ENCODE assay signal across 9 cellular contexts in the genomic region with DNA sequence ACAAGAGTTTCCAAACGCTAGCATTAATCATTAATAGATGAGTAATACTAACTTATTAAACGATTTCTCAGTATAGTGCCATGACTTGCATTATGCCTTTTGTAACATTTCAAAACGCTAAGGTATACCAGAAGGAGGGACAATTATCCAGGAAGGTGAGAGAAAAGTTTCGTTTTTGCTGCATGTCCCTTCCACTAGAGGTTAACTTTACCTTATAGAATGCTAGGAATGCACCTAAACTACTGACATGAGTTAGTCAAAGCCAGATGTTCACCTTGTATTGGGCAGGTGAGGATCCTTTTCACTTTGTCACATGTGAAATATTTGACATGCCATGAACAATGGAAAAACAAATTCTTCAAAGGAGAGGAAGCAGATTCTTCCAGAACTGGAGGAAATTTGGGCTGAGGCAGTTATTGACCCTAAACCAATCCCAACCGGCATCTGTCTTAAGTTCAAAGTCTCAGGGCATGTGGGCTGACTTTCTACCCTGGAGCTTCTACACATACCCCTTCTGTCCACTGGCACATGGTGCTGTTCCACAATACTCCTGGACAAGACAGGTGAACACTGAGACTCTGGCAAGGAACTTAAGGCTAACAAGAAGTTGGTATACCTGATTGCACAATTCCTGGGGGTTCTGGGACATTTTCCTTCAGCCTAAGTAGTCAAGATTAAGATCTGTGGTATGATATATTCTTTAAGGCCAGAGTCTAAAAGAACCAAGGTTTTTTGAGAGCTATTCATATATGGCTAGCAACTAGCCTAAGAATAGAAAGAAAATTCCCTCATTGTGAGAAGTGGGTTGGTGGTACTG. TPM values are rescaled to one million over a fixed set of nuclear protein-coding genes. Genes with fewer than 3 reads are reported as not detected.
DNase-seq lines count a peak whose midpoint lies in the region; ATAC-seq and TF ChIP-seq lines count a peak whose summit lies in the region.
"Had no signal": no experiment of that assay in that cellular context is flagged by ENCODE, and none has a peak within 500 bp of the region (broad histone marks: within the 10 kb centered on the region; RNA-seq: fewer than 3 reads in every experiment).

No MANE protein-coding gene starts in this region.

- H4K20me1 ChIP-seq in GM23338 (replicated peaks; ENCODE audit: insufficient read depth) (peaks cover 43% of the 10 kb centered on the region), hepatocyte (ENCODE audit: insufficient read depth, poor library complexity, severe bottlenecking) (no peaks in the 10 kb centered on the region)

- peak overlapping the region; percentile 79 for H3K4me3 ChIP-seq in GM23338
- peak overlapping the region; percentile 98 for H3K4me3 ChIP-seq in hepatocyte
- H3K4me3 ChIP-seq in rectal smooth muscle tissue (ENCODE audit: low read length): peak overlapping the region; percentile 79

- peaks cover 86% of the 10 kb centered on the region for H3K79me2 ChIP-seq in GM23338 (replicated peaks; ENCODE audit: insufficient read depth)
- peaks cover 40% of the 10 kb centered on the region for H3K79me2 ChIP-seq in hepatocyte

- H3K36me3 Mint-ChIP-seq in GM23338 (ENCODE audit: low read depth): peaks cover 21% of the 10 kb centered on the region
- H3K36me3 Mint-ChIP-seq in activated T-helper 1 cell treated with anti-CD3 and anti-CD28 coated beads, Interleukin-12 subunit alpha, Interleukin-12 subunit beta, Interleukin-2, Interleukin-4 antibody, amounts not matched to agents 30 ng/mL and 10 ng/mL and 1 ng/mL, durations not matched to agents 14 hours and 24 hours and 36 hours (ENCODE audit: low read depth): peaks cover 2% of the 10 kb centered on the region

- no peak overlapping the region for H3K27ac ChIP-seq in GM23338 (ENCODE audit: low read depth)
- H3K27ac ChIP-seq in hepatocyte: peak overlapping the region; percentile 80
- H3K27ac ChIP-seq in rectal smooth muscle tissue (ENCODE audit: low read depth, low read length): peak overlapping the region; percentile 10
- H3K27ac ChIP-seq: RWPE1 had no signal

- no peaks in the 10 kb centered on the region for H3K9me3 Mint-ChIP-seq in GM23338
- H3K9me3 Mint-ChIP-seq in activated T-helper 1 cell treated with anti-CD3 and anti-CD28 coated beads, Interleukin-12 subunit alpha, Interleukin-12 subunit beta, Interleukin-2, Interleukin-4 antibody, amounts not matched to agents 30 ng/mL and 10 ng/mL and 1 ng/mL, durations not matched to agents 14 hours and 24 hours and 36 hours: no peaks in the 10 kb centered on the region

- peak overlapping the region; percentile 91 for H3K4me3 Mint-ChIP-seq in GM23338
- H3K4me3 Mint-ChIP-seq in activated T-helper 1 cell treated with anti-CD3 and anti-CD28 coated beads, Interleukin-12 subunit alpha, Interleukin-12 subunit beta, Interleukin-2, Interleukin-4 antibody, amounts not matched to agents 30 ng/mL and 10 ng/mL and 1 ng/mL, durations not matched to agents 14 hours and 24 hours and 36 hours: peak overlapping the region; percentile 86

- peaks cover 63% of the 10 kb centered on the region for H3K4me1 Mint-ChIP-seq in GM23338
- peaks cover 17% of the 10 kb centered on the region for H3K4me1 Mint-ChIP-seq in activated T-helper 1 cell treated with anti-CD3 and anti-CD28 coated beads, Interleukin-12 subunit alpha, Interleukin-12 subunit beta, Interleukin-2, Interleukin-4 antibody, amounts not matched to agents 30 ng/mL and 10 ng/mL and 1 ng/mL, durations not matched to agents 14 hours and 24 hours and 36 hours (ENCODE audit: low read depth)

- no peaks in the 10 kb centered on the region for H3K9me3 ChIP-seq in hepatocyte (ENCODE audit: low read depth)

- no peak overlapping the region for H2AFZ ChIP-seq in GM23338
- no peak overlapping the region for H2AFZ ChIP-seq in hepatocyte

- H3K9me2 ChIP-seq in GM23338 (ENCODE audit: insufficient read depth) (no peaks in the 10 kb centered on the region), hepatocyte (replicated peaks; ENCODE audit: insufficient read depth) (no peaks in the 10 kb centered on the region)

- H3F3A ChIP-seq in GM23338 (replicated peaks; ENCODE audit: low read depth): no peaks in the 10 kb centered on the region

- no peak for ATAC-seq in GM23338
- ATAC-seq in GM21723 (IDR thresholded peaks at IDR 0.05; ENCODE audit: unreplicated experiment): no peak

- H3K27ac Mint-ChIP-seq in GM23338: no peak overlapping the region
- no peak overlapping the region for H3K27ac Mint-ChIP-seq in activated T-helper 1 cell treated with anti-CD3 and anti-CD28 coated beads, Interleukin-12 subunit alpha, Interleukin-12 subunit beta, Interleukin-2, Interleukin-4 antibody, amounts not matched to agents 30 ng/mL and 10 ng/mL and 1 ng/mL, durations not matched to agents 14 hours and 24 hours and 36 hours

- intact Hi-C loops in activated T-helper 1 cell treated with anti-CD3 and anti-CD28 coated beads, Interleukin-12 subunit alpha, Interleukin-12 subunit beta, Interleukin-2, Interleukin-4 antibody, amounts not matched to agents 30 ng/mL and 10 ng/mL and 1 ng/mL, durations not matched to agents 14 hours and 24 hours and 36 hours (cut with micrococcal nuclease): loop anchor here (2.0 to 10.0 kb wide), 7 partner anchors 105 to 901 kb away; partner anchors contain the start of genes RFX3 and SMARCA2

- H3K36me3 ChIP-seq in GM23338 (ENCODE audit: insufficient read depth) (no peaks in the 10 kb centered on the region), hepatocyte (replicated peaks; ENCODE audit: insufficient read depth, low read depth) (no peaks in the 10 kb centered on the region), rectal smooth muscle tissue (ENCODE audit: control insufficient read depth, insufficient read depth, low read length) (no peaks in the 10 kb centered on the region)

- peak; percentile 61 for DNase-seq in GM23338 (ENCODE audit: low spot score)
- DNase-seq in activated T-helper 1 cell treated with anti-CD3 and anti-CD28 coated beads, Interleukin-12 subunit alpha, Interleukin-12 subunit beta, Interleukin-2, Interleukin-4 antibody, amounts not matched to agents 30 ng/mL and 10 ng/mL and 1 ng/mL, durations not matched to agents 14 hours and 24 hours and 36 hours (ENCODE audit: low spot score): no peak
- DNase-seq in hepatocyte (ENCODE audit: low spot score): no peak
- no peak for DNase-seq in NK-92 treated with Interleukin-12 subunit alpha and Interleukin-12 subunit beta, amount 100 ng/mL, for 24 hours (lab: John Stamatoyannopoulos, UW)
- no peak for DNase-seq in HUDEP-2 (lab: John Stamatoyannopoulos, UW; ENCODE audit: unreplicated experiment in 76 of 76)
- no peak for DNase-seq in NCI-H526 (lab: John Stamatoyannopoulos, UW)

- peaks cover 15% of the 10 kb centered on the region for H3K27me3 ChIP-seq in GM23338 (ENCODE audit: insufficient read depth)
- peaks cover 39% of the 10 kb centered on the region for H3K27me3 ChIP-seq in hepatocyte
- H3K27me3 ChIP-seq in rectal smooth muscle tissue (ENCODE audit: control insufficient read depth, insufficient read depth, low read length): no peaks in the 10 kb centered on the region

- WGBS in hepatocyte (ENCODE audit: low lambda C conversion rate, missing lambda C conversion rate): 53% methylated on average over 5 of the region's 5 CpGs

- TF ChIP-seq CTCF in GM23338 (conservative IDR thresholded peaks at IDR 0.05; ENCODE audit: low read depth in 2 of 2): no peak
- no peak for TF ChIP-seq CTCF in hepatocyte (IDR thresholded peaks at IDR 0.05; ENCODE audit: poor library complexity)

- peaks cover 7% of the 10 kb centered on the region for H3K27me3 Mint-ChIP-seq in GM23338 (ENCODE audit: insufficient read depth, low read depth, poor library complexity)
- peaks cover 26% of the 10 kb centered on the region for H3K27me3 Mint-ChIP-seq in activated T-helper 1 cell treated with anti-CD3 and anti-CD28 coated beads, Interleukin-12 subunit alpha, Interleukin-12 subunit beta, Interleukin-2, Interleukin-4 antibody, amounts not matched to agents 30 ng/mL and 10 ng/mL and 1 ng/mL, durations not matched to agents 14 hours and 24 hours and 36 hours (ENCODE audit: insufficient read depth)

- H3K4me1 ChIP-seq in GM23338 (ENCODE audit: insufficient read depth): peaks cover 51% of the 10 kb centered on the region
- peaks cover 16% of the 10 kb centered on the region for H3K4me1 ChIP-seq in hepatocyte (ENCODE audit: insufficient read depth)
- H3K4me1 ChIP-seq in rectal smooth muscle tissue (ENCODE audit: control insufficient read depth, insufficient read depth, low read length): peaks cover 5% of the 10 kb centered on the region

- H3K9ac ChIP-seq in rectal smooth muscle tissue (ENCODE audit: low read length): no peak overlapping the region

- peak overlapping the region; percentile 83 for H3K4me2 ChIP-seq in GM23338
- H3K4me2 ChIP-seq in hepatocyte: peak overlapping the region; percentile 97

TF ChIP-seq in GM23338, 12 proteins besides CTCF, POLR2A, EP300 and RAD21 (continues in another document):
- TF ChIP-seq EZH2 (IDR thresholded peaks at IDR 0.05; ENCODE audit: low read depth, unreplicated experiment) (no peak), STAT1 (IDR thresholded peaks at IDR 0.05; ENCODE audit: unreplicated experiment) (no peak), NANOG (IDR thresholded peaks at IDR 0.05; ENCODE audit: borderline replicate concordance) (no peak), ZNF114 (CRISPR knock-in tag; IDR thresholded peaks at IDR 0.05) (no peak)
- TF ChIP-seq, protein P1, sequence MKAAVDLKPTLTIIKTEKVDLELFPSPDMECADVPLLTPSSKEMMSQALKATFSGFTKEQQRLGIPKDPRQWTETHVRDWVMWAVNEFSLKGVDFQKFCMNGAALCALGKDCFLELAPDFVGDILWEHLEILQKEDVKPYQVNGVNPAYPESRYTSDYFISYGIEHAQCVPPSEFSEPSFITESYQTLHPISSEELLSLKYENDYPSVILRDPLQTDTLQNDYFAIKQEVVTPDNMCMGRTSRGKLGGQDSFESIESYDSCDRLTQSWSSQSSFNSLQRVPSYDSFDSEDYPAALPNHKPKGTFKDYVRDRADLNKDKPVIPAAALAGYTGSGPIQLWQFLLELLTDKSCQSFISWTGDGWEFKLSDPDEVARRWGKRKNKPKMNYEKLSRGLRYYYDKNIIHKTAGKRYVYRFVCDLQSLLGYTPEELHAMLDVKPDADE (IDR thresholded peaks at IDR 0.05): no peak

RNA-seq across cellular contexts. Expression of gene VLDLR, which starts 2.5 kb away (rescaled TPM):
- total RNA-seq in GM23338 (2014; rRNA removed; shearing (Covaris generic)): 46.3 and 49.8 TPM in 2 replicates
- polyA plus RNA-seq in GM23338 (2016; fragmentation: Nextera tagmentation; extraction: Ambion mirVana) (13.2 and 14.9 TPM in 2 replicates), hepatocyte (12.2 and 15.8 TPM in 2 replicates)
- total RNA-seq in activated T-helper 1 cell treated with anti-CD3 and anti-CD28 coated beads, Interleukin-12 subunit alpha, Interleukin-12 subunit beta, Interleukin-2, Interleukin-4 antibody, amounts not matched to agents 30 ng/mL and 10 ng/mL and 1 ng/mL, durations not matched to agents 14 hours and 24 hours and 36 hours: 4.9 and 5.2 TPM in 2 replicates
- 20.4 and 22.5 TPM in 2 replicates for total RNA-seq in hepatocyte
